ENCODE assay signal across 22 cellular contexts in genomic region chr2:126518206-126518605, GRCh38.
"Had no signal": no experiment of that assay in that cellular context is flagged by ENCODE, and none has a peak within 500 bp of the region (broad histone marks: within the 10 kb centered on the region; RNA-seq: fewer than 3 reads in every experiment).

No MANE protein-coding gene starts in this region.

- H3K4me2 ChIP-seq: smooth muscle cell had no signal

- H3K27ac ChIP-seq: lower lobe of right lung, pancreas, suprapubic skin, transverse colon, vagina had no signal

- H3K36me3 Mint-ChIP-seq: immature natural killer cell, memory B cell, natural killer cell had no signal

- H3K27ac Mint-ChIP-seq: immature natural killer cell; memory B cell; natural killer cell; stimulated activated naive CD8-positive, alpha-beta T cell treated with anti-CD3 and anti-CD28 coated beads, Interleukin-15, amount 100 ng/mL, for 72 hours had no signal

- H3K4me3 ChIP-seq: lower lobe of right lung, pancreas, smooth muscle cell, suprapubic skin, transverse colon, vagina had no signal

- H3K36me3 ChIP-seq: lower lobe of right lung, pancreas, suprapubic skin, transverse colon, vagina had no signal

- H3K27me3 ChIP-seq: pancreas, suprapubic skin, transverse colon, vagina had no signal

- H3K4me1 Mint-ChIP-seq: immature natural killer cell; memory B cell; natural killer cell; stimulated activated naive CD8-positive, alpha-beta T cell treated with anti-CD3 and anti-CD28 coated beads, Interleukin-15, amount 100 ng/mL, for 72 hours had no signal

- H3K4me1 ChIP-seq: lower lobe of right lung, pancreas, suprapubic skin, transverse colon, vagina had no signal

- ATAC-seq: left ventricle myocardium superior; lower lobe of right lung; natural killer cell; pancreas; sciatic nerve; stimulated activated naive CD8-positive, alpha-beta T cell treated with anti-CD3 and anti-CD28 coated beads, Interleukin-15, amount 100 ng/mL, for 72 hours had no signal

- H3K9me3 ChIP-seq: lower lobe of right lung, pancreas, suprapubic skin, transverse colon, vagina had no signal

- H3K4me3 Mint-ChIP-seq: immature natural killer cell; memory B cell; natural killer cell; stimulated activated naive CD8-positive, alpha-beta T cell treated with anti-CD3 and anti-CD28 coated beads, Interleukin-15, amount 100 ng/mL, for 72 hours had no signal

- H3K9me3 Mint-ChIP-seq: immature natural killer cell; memory B cell; natural killer cell; stimulated activated naive CD8-positive, alpha-beta T cell treated with anti-CD3 and anti-CD28 coated beads, Interleukin-15, amount 100 ng/mL, for 72 hours had no signal

- DNase-seq: effector memory CD4-positive, alpha-beta T cell; erythroblast; immature natural killer cell; islet precursor cell; kidney glomerular epithelial cell; left ventricle myocardium superior; lower lobe of right lung; natural killer cell; pancreas; retina; stimulated activated CD4-positive, alpha-beta T cell treated with anti-CD3 and anti-CD28 coated beads, Interleukin-12 subunit alpha, Interleukin-12 subunit beta, amount 100 ng/mL, for 4 hours; stimulated activated CD4-positive, alpha-beta T cell treated with anti-CD3 and anti-CD28 coated beads, Interleukin-1b, Interleukin-23, amount 100 ng/mL, for 48 hours; stimulated activated CD4-positive, alpha-beta T cell treated with anti-CD3 and anti-CD28 coated beads, Interleukin-4, amount 100 ng/mL, for 1 hour; stimulated activated CD8-positive, alpha-beta memory T cell treated with anti-CD3 and anti-CD28 coated beads, Interleukin-4, amount 100 ng/mL, for 48 hours; stimulated activated naive CD4-positive, alpha-beta T cell; stimulated activated naive CD8-positive, alpha-beta T cell treated with anti-CD3 and anti-CD28 coated beads, Interleukin-15, amount 100 ng/mL, for 72 hours; transverse colon had no signal
